Comparison of ENCODE assay signal across 17 cellular contexts in the genomic region with DNA sequence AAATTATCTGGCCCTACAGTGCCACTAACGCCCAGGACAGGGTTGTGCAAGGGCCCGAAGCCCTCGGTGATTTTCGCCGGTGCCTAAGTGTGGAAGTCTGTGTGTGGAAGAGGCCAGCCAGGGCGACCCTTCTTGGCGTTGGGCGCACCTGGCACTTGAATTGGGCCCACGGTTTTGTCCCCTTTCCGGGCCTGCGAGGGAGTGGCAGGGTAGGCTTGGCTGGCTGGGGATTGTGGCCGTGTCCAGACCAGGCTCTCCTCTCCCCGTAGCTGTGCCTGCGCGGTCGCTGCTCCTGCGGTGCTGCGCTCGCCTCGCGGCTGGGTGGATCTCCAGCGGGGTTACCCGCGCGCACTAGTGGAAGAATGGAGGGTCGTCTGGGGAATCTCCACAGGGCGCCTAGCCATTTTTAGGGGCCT. TPM values are rescaled to one million over a fixed set of nuclear protein-coding genes. Genes with fewer than 3 reads are reported as not detected.
DNase-seq lines count a peak whose midpoint lies in the region; ATAC-seq and TF ChIP-seq lines count a peak whose summit lies in the region.
"Had no signal": no experiment of that assay in that cellular context is flagged by ENCODE, and none has a peak within 500 bp of the region (broad histone marks: within the 10 kb centered on the region; RNA-seq: fewer than 3 reads in every experiment).

No MANE protein-coding gene starts in this region.

- peaks cover 86% of the 10 kb centered on the region for H3K27me3 Mint-ChIP-seq in activated T-cell treated with anti-CD3 and anti-CD28 coated beads, Interleukin-2, amount 50 U/mL, for 72 hours (ENCODE audit: low read depth)
- peaks cover 100% of the 10 kb centered on the region for H3K27me3 Mint-ChIP-seq in nephron (ENCODE audit: low read depth)

- no peaks in the 10 kb centered on the region for H3K36me3 Mint-ChIP-seq in activated T-cell treated with anti-CD3 and anti-CD28 coated beads, Interleukin-2, amount 50 U/mL, for 72 hours (ENCODE audit: insufficient read depth in 2 of 2)
- H3K36me3 Mint-ChIP-seq in nephron (ENCODE audit: low read depth), result no peaks in the 10 kb centered on the region

- no peaks in the 10 kb centered on the region for H3K9me3 ChIP-seq in heart left ventricle
- no peaks in the 10 kb centered on the region for H3K9me3 ChIP-seq in tibial artery

- no peak for DNase-seq in activated T-cell treated with anti-CD3 and anti-CD28 coated beads, Interleukin-2, amount 50 U/mL, for 72 hours
- no peak for DNase-seq in activated T-cell treated with anti-CD3 and anti-CD28 coated beads, Interleukin-2, amount 50 U/mL, for 1 hour
- no peak for DNase-seq in heart left ventricle
- DNase-seq in tibial artery, result no peak
- DNase-seq in epidermal melanocyte (ENCODE audit: insufficient read length, low spot score), result no peak
- DNase-seq: activated CD4-positive, CD25-positive, alpha-beta regulatory T cell; DMS79; foreskin keratinocyte; NCI-H1092; NCI-H69; SHP77 treated with DMSO at 0.1 percent for 48 hours had no signal

- intact Hi-C loops in heart left ventricle (cut with DNase I) (no loop called here), tibial artery (cut with DNase I; ENCODE audit: low total_unique reads) (loop anchor here (5.0 kb wide), 1 partner anchor 45 kb away; no protein-coding TSS in a partner anchor)

- no peak overlapping the region for H3K27ac Mint-ChIP-seq in activated T-cell treated with anti-CD3 and anti-CD28 coated beads, Interleukin-2, amount 50 U/mL, for 72 hours
- no peak overlapping the region for H3K27ac Mint-ChIP-seq in nephron
- H3K27ac Mint-ChIP-seq: activated T-helper 1 cell treated with anti-CD3 and anti-CD28 coated beads, Interleukin-12 subunit alpha, Interleukin-12 subunit beta, Interleukin-2, Interleukin-4 antibody, amounts not matched to agents 30 ng/mL and 10 ng/mL and 1 ng/mL, durations not matched to agents 14 hours and 24 hours and 36 hours had no signal

- peak overlapping the region; percentile 50 to 59 for H3K4me3 Mint-ChIP-seq in activated T-cell treated with anti-CD3 and anti-CD28 coated beads, Interleukin-2, amount 50 U/mL, for 72 hours
- H3K4me3 Mint-ChIP-seq in nephron, result peak overlapping the region; percentile 62 to 72 (median 69)
- H3K4me3 Mint-ChIP-seq: activated T-helper 1 cell treated with anti-CD3 and anti-CD28 coated beads, Interleukin-12 subunit alpha, Interleukin-12 subunit beta, Interleukin-2, Interleukin-4 antibody, amounts not matched to agents 30 ng/mL and 10 ng/mL and 1 ng/mL, durations not matched to agents 14 hours and 24 hours and 36 hours had no signal

- H3K27me3 ChIP-seq in heart left ventricle, result peaks cover 54 to 100% (median 72%) of the 10 kb centered on the region in 9 donors
- H3K27me3 ChIP-seq in tibial artery, result peaks cover 0 to 67% of the 10 kb centered on the region in 2 donors

- no peaks in the 10 kb centered on the region for H3K9me3 Mint-ChIP-seq in activated T-cell treated with anti-CD3 and anti-CD28 coated beads, Interleukin-2, amount 50 U/mL, for 72 hours
- peaks cover 6% of the 10 kb centered on the region for H3K9me3 Mint-ChIP-seq in nephron
- H3K9me3 Mint-ChIP-seq: activated T-helper 1 cell treated with anti-CD3 and anti-CD28 coated beads, Interleukin-12 subunit alpha, Interleukin-12 subunit beta, Interleukin-2, Interleukin-4 antibody, amounts not matched to agents 30 ng/mL and 10 ng/mL and 1 ng/mL, durations not matched to agents 14 hours and 24 hours and 36 hours had no signal

- ATAC-seq in activated T-cell treated with anti-CD3 and anti-CD28 coated beads, Interleukin-2, amount 50 U/mL, for 72 hours (replicated peaks in 1 of 2), result no peak
- ATAC-seq in heart left ventricle (peak in 3 of 4 donors; percentile 40 to 62 (median 58)), GM21717 (IDR thresholded peaks at IDR 0.05; ENCODE audit: unreplicated experiment) (no peak), HG03342 (IDR thresholded peaks at IDR 0.05; ENCODE audit: unreplicated experiment) (no peak)

- peaks cover 0 to 26% (median 7%) of the 10 kb centered on the region in 12 donors for H3K4me1 ChIP-seq in heart left ventricle
- peaks cover 0 to 22% (median 19%) of the 10 kb centered on the region in 4 donors for H3K4me1 ChIP-seq in tibial artery
- H3K4me1 ChIP-seq: foreskin keratinocyte had no signal

- TF ChIP-seq CTCF in heart left ventricle (IDR thresholded peaks at IDR 0.05) (no peak), nephron (IDR thresholded peaks at IDR 0.05; ENCODE audit: unreplicated experiment in 3 of 3) (no peak), tibial artery (IDR thresholded peaks at IDR 0.05) (no peak)

- TF ChIP-seq POLR2A in heart left ventricle (IDR thresholded peaks at IDR 0.05), result no peak

- H3K4me1 Mint-ChIP-seq in activated T-cell treated with anti-CD3 and anti-CD28 coated beads, Interleukin-2, amount 50 U/mL, for 72 hours (ENCODE audit: low read depth), result peaks cover 11% of the 10 kb centered on the region
- peaks cover 5% of the 10 kb centered on the region for H3K4me1 Mint-ChIP-seq in nephron

- H3K4me3 ChIP-seq in heart left ventricle (peak overlapping the region in 9 of 12 donors; percentile 13 to 43 (median 29)), tibial artery (peak overlapping the region; percentile 17 to 51)

- H3K27ac ChIP-seq in heart left ventricle, result no peak overlapping the region
- no peak overlapping the region for H3K27ac ChIP-seq in tibial artery
- H3K27ac ChIP-seq: cardiac muscle cell, foreskin keratinocyte had no signal

- H3K36me3 ChIP-seq in heart left ventricle, result no peaks in the 10 kb centered on the region
- H3K36me3 ChIP-seq in tibial artery, result no peaks in the 10 kb centered on the region
- H3K36me3 ChIP-seq: cardiac muscle cell had no signal

- WGBS in heart left ventricle, 4 donors, result 18 to 71% (median 28%) methylated on average over 3 to 27 of the region's 27 CpGs

RNA-seq across cellular contexts. Expression of gene EVX2, which starts 16.2 kb away (rescaled TPM):
- not detected for total RNA-seq in activated T-cell treated with anti-CD3 and anti-CD28 coated beads, Interleukin-2, amount 50 U/mL, for 72 hours
- under 1 TPM in 1 of 9 donors, not detected in 8; 0.06 TPM for total RNA-seq in heart left ventricle
- not detected for polyA plus RNA-seq in heart left ventricle
- total RNA-seq: A172; activated T-helper 1 cell treated with anti-CD3 and anti-CD28 coated beads, Interleukin-12 subunit alpha, Interleukin-12 subunit beta, Interleukin-2, Interleukin-4 antibody, amounts not matched to agents 30 ng/mL and 10 ng/mL and 1 ng/mL, durations not matched to agents 14 hours and 24 hours and 36 hours; foreskin keratinocyte had no signal
- polyA plus RNA-seq: foreskin keratinocyte had no signal

RNA-seq across cellular contexts. Expression of gene HOXD13, which starts 24.9 kb away (rescaled TPM):
- not detected for total RNA-seq in activated T-cell treated with anti-CD3 and anti-CD28 coated beads, Interleukin-2, amount 50 U/mL, for 72 hours
- total RNA-seq in heart left ventricle, result not detected
- not detected for polyA plus RNA-seq in heart left ventricle
- total RNA-seq: activated T-helper 1 cell treated with anti-CD3 and anti-CD28 coated beads, Interleukin-12 subunit alpha, Interleukin-12 subunit beta, Interleukin-2, Interleukin-4 antibody, amounts not matched to agents 30 ng/mL and 10 ng/mL and 1 ng/mL, durations not matched to agents 14 hours and 24 hours and 36 hours; cardiac muscle cell; foreskin keratinocyte had no signal
- polyA plus RNA-seq: cardiac muscle cell, foreskin keratinocyte had no signal

RNA-seq across cellular contexts. Expression of gene HOXD12, which starts 32.0 kb away (rescaled TPM):
- total RNA-seq in activated T-cell treated with anti-CD3 and anti-CD28 coated beads, Interleukin-2, amount 50 U/mL, for 72 hours, result not detected
- not detected for total RNA-seq in heart left ventricle
- not detected for polyA plus RNA-seq in heart left ventricle
- total RNA-seq: A172; activated T-helper 1 cell treated with anti-CD3 and anti-CD28 coated beads, Interleukin-12 subunit alpha, Interleukin-12 subunit beta, Interleukin-2, Interleukin-4 antibody, amounts not matched to agents 30 ng/mL and 10 ng/mL and 1 ng/mL, durations not matched to agents 14 hours and 24 hours and 36 hours; cardiac muscle cell; foreskin keratinocyte had no signal
- polyA plus RNA-seq: cardiac muscle cell, foreskin keratinocyte had no signal

RNA-seq across cellular contexts. Expression of gene HOXD11, which starts 39.5 kb away (rescaled TPM):
- total RNA-seq in activated T-cell treated with anti-CD3 and anti-CD28 coated beads, Interleukin-2, amount 50 U/mL, for 72 hours, result not detected
- not detected for total RNA-seq in heart left ventricle
- not detected for polyA plus RNA-seq in heart left ventricle
- total RNA-seq: activated T-helper 1 cell treated with anti-CD3 and anti-CD28 coated beads, Interleukin-12 subunit alpha, Interleukin-12 subunit beta, Interleukin-2, Interleukin-4 antibody, amounts not matched to agents 30 ng/mL and 10 ng/mL and 1 ng/mL, durations not matched to agents 14 hours and 24 hours and 36 hours; cardiac muscle cell; foreskin keratinocyte had no signal
- polyA plus RNA-seq: cardiac muscle cell, foreskin keratinocyte had no signal

RNA-seq across cellular contexts. Expression of gene HOXD10, which starts 49.0 kb away (rescaled TPM):
- total RNA-seq in activated T-cell treated with anti-CD3 and anti-CD28 coated beads, Interleukin-2, amount 50 U/mL, for 72 hours, result not detected
- under 1 TPM in 1 of 9 donors, not detected in 8; 0.43 TPM for total RNA-seq in heart left ventricle
- under 1 TPM in 1 of 2 donors, not detected in 1; 0.03 TPM for polyA plus RNA-seq in heart left ventricle
- total RNA-seq: activated T-helper 1 cell treated with anti-CD3 and anti-CD28 coated beads, Interleukin-12 subunit alpha, Interleukin-12 subunit beta, Interleukin-2, Interleukin-4 antibody, amounts not matched to agents 30 ng/mL and 10 ng/mL and 1 ng/mL, durations not matched to agents 14 hours and 24 hours and 36 hours; cardiac muscle cell; foreskin keratinocyte had no signal
- polyA plus RNA-seq: cardiac muscle cell, foreskin keratinocyte had no signal

Comparison
In these comparisons a context has a peak if more than half of its experiments do, and no peak if none do; other contexts are left out.
1. ATAC-seq: peak in heart left ventricle (3 of 4); none in activated T-cell treated with anti-CD3 and anti-CD28 coated beads, Interleukin-2, amount 50 U/mL, for 72 hours (0 of 2), GM21717 (single experiment) and HG03342 (single experiment).